1 cellular context compared by ENCODE assay signal in the genomic region with DNA sequence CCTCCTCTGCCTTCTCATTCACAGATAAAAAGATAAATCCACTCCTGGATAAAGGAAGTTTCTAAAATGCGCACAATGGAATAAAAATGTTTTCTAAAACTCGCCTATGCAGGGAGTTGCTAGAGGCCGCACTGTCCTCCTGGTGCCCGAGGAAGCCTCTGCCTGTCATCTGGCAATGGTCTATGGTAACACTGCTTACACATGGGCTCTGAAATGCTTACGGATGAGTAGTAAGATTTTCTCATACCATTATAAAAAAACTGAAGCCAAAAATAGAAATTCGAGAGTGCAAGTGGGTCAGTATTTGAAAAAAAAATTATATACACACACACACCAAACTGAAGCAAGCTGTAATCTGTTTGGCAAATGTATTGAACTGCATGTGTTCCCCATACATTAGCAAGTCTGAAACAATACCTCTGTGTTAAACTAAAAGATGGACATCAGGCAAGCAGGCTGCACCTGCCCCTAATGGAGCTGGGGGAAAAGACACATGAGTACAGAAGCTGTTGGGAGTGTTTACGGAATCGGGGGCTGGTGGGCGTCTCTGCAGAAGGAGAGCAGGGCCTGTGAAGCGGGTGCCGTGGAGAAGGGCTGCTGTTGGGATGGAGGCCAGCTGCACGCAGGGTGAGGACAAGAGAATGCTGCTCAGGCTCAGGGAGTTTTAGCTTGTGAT.
TF ChIP-seq lines count a peak whose summit lies in the region.

No MANE protein-coding gene starts in this region.

TF ChIP-seq in HepG2, 621 proteins besides CTCF, POLR2A, EP300 and RAD21 (continued from another document):
- TF ChIP-seq ZFP82 (CRISPR knock-in tag; IDR thresholded peaks at IDR 0.05; ENCODE audit: borderline replicate concordance) = no peak
- TF ChIP-seq ZSCAN20 (CRISPR knock-in tag; IDR thresholded peaks at IDR 0.05; ENCODE audit: borderline replicate concordance) = no peak
- TF ChIP-seq ZBTB38 (CRISPR knock-in tag; IDR thresholded peaks at IDR 0.05) = peak; percentile 45; the same call in 1 of the 2 replicates
- no peak for TF ChIP-seq SIX1 (CRISPR knock-in tag; IDR thresholded peaks at IDR 0.05; ENCODE audit: borderline replicate concordance)
- no peak for TF ChIP-seq HDAC1 (CRISPR knock-in tag; IDR thresholded peaks at IDR 0.05)
- TF ChIP-seq, protein P1, sequence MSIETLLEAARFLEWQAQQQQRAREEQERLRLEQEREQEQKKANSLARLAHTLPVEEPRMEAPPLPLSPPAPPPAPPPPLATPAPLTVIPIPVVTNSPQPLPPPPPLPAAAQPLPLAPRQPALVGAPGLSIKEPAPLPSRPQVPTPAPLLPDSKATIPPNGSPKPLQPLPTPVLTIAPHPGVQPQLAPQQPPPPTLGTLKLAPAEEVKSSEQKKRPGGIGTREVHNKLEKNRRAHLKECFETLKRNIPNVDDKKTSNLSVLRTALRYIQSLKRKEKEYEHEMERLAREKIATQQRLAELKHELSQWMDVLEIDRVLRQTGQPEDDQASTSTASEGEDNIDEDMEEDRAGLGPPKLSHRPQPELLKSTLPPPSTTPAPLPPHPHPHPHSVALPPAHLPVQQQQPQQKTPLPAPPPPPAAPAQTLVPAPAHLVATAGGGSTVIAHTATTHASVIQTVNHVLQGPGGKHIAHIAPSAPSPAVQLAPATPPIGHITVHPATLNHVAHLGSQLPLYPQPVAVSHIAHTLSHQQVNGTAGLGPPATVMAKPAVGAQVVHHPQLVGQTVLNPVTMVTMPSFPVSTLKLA (IDR thresholded peaks at IDR 0.05) = no peak
- TF ChIP-seq, protein P2, sequence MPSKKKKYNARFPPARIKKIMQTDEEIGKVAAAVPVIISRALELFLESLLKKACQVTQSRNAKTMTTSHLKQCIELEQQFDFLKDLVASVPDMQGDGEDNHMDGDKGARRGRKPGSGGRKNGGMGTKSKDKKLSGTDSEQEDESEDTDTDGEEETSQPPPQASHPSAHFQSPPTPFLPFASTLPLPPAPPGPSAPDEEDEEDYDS (CRISPR knock-in tag; IDR thresholded peaks at IDR 0.05) = no peak
- no peak for TF ChIP-seq ZNF562 (CRISPR knock-in tag; IDR thresholded peaks at IDR 0.05; ENCODE audit: borderline replicate concordance)
- no peak for TF ChIP-seq ZNF569 (CRISPR knock-in tag; IDR thresholded peaks at IDR 0.05; ENCODE audit: borderline replicate concordance)
- TF ChIP-seq, protein P3, sequence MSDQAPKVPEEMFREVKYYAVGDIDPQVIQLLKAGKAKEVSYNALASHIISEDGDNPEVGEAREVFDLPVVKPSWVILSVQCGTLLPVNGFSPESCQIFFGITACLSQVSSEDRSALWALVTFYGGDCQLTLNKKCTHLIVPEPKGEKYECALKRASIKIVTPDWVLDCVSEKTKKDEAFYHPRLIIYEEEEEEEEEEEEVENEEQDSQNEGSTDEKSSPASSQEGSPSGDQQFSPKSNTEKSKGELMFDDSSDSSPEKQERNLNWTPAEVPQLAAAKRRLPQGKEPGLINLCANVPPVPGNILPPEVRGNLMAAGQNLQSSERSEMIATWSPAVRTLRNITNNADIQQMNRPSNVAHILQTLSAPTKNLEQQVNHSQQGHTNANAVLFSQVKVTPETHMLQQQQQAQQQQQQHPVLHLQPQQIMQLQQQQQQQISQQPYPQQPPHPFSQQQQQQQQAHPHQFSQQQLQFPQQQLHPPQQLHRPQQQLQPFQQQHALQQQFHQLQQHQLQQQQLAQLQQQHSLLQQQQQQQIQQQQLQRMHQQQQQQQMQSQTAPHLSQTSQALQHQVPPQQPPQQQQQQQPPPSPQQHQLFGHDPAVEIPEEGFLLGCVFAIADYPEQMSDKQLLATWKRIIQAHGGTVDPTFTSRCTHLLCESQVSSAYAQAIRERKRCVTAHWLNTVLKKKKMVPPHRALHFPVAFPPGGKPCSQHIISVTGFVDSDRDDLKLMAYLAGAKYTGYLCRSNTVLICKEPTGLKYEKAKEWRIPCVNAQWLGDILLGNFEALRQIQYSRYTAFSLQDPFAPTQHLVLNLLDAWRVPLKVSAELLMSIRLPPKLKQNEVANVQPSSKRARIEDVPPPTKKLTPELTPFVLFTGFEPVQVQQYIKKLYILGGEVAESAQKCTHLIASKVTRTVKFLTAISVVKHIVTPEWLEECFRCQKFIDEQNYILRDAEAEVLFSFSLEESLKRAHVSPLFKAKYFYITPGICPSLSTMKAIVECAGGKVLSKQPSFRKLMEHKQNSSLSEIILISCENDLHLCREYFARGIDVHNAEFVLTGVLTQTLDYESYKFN (CRISPR knock-in tag; conservative IDR thresholded peaks at IDR 0.05) = no peak
- TF ChIP-seq ZNF431 (CRISPR knock-in tag; IDR thresholded peaks at IDR 0.05; ENCODE audit: borderline replicate concordance, low read depth) = no peak
- TF ChIP-seq FOXO1 (CRISPR knock-in tag; IDR thresholded peaks at IDR 0.05) = no peak
- no peak for TF ChIP-seq ELF1 (CRISPR knock-in tag; IDR thresholded peaks at IDR 0.05)
- no peak for TF ChIP-seq SRSF9 (IDR thresholded peaks at IDR 0.05; ENCODE audit: borderline replicate concordance, insufficient read depth, low read depth, low read length, poor library complexity, severe bottlenecking)
- no peak for TF ChIP-seq ZNF17 (CRISPR knock-in tag; IDR thresholded peaks at IDR 0.05)
- TF ChIP-seq, protein P4, sequence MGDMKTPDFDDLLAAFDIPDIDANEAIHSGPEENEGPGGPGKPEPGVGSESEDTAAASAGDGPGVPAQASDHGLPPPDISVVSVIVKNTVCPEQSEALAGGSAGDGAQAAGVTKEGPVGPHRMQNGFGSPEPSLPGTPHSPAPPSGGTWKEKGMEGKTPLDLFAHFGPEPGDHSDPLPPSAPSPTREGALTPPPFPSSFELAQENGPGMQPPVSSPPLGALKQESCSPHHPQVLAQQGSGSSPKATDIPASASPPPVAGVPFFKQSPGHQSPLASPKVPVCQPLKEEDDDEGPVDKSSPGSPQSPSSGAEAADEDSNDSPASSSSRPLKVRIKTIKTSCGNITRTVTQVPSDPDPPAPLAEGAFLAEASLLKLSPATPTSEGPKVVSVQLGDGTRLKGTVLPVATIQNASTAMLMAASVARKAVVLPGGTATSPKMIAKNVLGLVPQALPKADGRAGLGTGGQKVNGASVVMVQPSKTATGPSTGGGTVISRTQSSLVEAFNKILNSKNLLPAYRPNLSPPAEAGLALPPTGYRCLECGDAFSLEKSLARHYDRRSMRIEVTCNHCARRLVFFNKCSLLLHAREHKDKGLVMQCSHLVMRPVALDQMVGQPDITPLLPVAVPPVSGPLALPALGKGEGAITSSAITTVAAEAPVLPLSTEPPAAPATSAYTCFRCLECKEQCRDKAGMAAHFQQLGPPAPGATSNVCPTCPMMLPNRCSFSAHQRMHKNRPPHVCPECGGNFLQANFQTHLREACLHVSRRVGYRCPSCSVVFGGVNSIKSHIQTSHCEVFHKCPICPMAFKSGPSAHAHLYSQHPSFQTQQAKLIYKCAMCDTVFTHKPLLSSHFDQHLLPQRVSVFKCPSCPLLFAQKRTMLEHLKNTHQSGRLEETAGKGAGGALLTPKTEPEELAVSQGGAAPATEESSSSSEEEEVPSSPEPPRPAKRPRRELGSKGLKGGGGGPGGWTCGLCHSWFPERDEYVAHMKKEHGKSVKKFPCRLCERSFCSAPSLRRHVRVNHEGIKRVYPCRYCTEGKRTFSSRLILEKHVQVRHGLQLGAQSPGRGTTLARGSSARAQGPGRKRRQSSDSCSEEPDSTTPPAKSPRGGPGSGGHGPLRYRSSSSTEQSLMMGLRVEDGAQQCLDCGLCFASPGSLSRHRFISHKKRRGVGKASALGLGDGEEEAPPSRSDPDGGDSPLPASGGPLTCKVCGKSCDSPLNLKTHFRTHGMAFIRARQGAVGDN (CRISPR knock-in tag; IDR thresholded peaks at IDR 0.05) = peak; percentile 31; the same call in 1 of the 2 replicates
- TF ChIP-seq RAD51 (IDR thresholded peaks at IDR 0.05; ENCODE audit: borderline replicate concordance) = no peak
- 0 out of 2 replicates have a peak, but pooled peaks have one; percentile 31 for TF ChIP-seq SALL1 (CRISPR knock-in tag; IDR thresholded peaks at IDR 0.05)
- no peak for TF ChIP-seq ISL2 (CRISPR knock-in tag; IDR thresholded peaks at IDR 0.05)
- TF ChIP-seq FIP1L1 (IDR thresholded peaks at IDR 0.05; ENCODE audit: borderline replicate concordance, insufficient read depth, low read depth, low read length) = no peak
- TF ChIP-seq ZNF546 (CRISPR knock-in tag; conservative IDR thresholded peaks at IDR 0.05) = no peak
- TF ChIP-seq, protein P5, sequence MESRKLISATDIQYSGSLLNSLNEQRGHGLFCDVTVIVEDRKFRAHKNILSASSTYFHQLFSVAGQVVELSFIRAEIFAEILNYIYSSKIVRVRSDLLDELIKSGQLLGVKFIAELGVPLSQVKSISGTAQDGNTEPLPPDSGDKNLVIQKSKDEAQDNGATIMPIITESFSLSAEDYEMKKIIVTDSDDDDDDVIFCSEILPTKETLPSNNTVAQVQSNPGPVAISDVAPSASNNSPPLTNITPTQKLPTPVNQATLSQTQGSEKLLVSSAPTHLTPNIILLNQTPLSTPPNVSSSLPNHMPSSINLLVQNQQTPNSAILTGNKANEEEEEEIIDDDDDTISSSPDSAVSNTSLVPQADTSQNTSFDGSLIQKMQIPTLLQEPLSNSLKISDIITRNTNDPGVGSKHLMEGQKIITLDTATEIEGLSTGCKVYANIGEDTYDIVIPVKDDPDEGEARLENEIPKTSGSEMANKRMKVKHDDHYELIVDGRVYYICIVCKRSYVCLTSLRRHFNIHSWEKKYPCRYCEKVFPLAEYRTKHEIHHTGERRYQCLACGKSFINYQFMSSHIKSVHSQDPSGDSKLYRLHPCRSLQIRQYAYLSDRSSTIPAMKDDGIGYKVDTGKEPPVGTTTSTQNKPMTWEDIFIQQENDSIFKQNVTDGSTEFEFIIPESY (CRISPR knock-in tag; IDR thresholded peaks at IDR 0.05) = 0 out of 2 replicates have a peak, but pooled peaks have one; percentile 40
- TF ChIP-seq ZNF292 (CRISPR knock-in tag; IDR thresholded peaks at IDR 0.05; ENCODE audit: borderline replicate concordance, low read depth) = 0 out of 2 replicates have a peak, but pooled peaks have one; percentile 24
TF ChIP-seq in HepG2: peak in this region for 6.
